Comparison of ENCODE assay signal across 15 cellular contexts in genomic region chr4:153546273-153546672, GRCh38.
DNase-seq lines count a peak whose midpoint lies in the region; ATAC-seq lines count a peak whose summit lies in the region.
"Had no signal": no experiment of that assay in that cellular context is flagged by ENCODE, and none has a peak within 500 bp of the region (broad histone marks: within the 10 kb centered on the region; RNA-seq: fewer than 3 reads in every experiment).

No MANE protein-coding gene starts in this region.

- H3K9me3 ChIP-seq in SJCRH30 (replicated peaks) = no peaks in the 10 kb centered on the region
- H3K9me3 ChIP-seq: MG63, Peyer's patch had no signal

- peaks cover 14% of the 10 kb centered on the region for H3K36me3 Mint-ChIP-seq in activated naive CD4-positive, alpha-beta T cell treated with anti-CD3 and anti-CD28 coated beads, Interleukin-2, amount 50 U/mL, for 24 hours
- H3K36me3 Mint-ChIP-seq in activated naive CD4-positive, alpha-beta T cell treated with anti-CD3 and anti-CD28 coated beads, Interleukin-2, amount 10 ng/mL, durations not matched to agents 7 days and 5 days = peaks cover 21% of the 10 kb centered on the region
- peaks cover 0 to 23% (median 5%) of the 10 kb centered on the region in 3 donors for H3K36me3 Mint-ChIP-seq in naive thymus-derived CD8-positive, alpha-beta T cell

- H3K27me3 Mint-ChIP-seq in activated naive CD4-positive, alpha-beta T cell treated with anti-CD3 and anti-CD28 coated beads, Interleukin-2, amount 50 U/mL, for 24 hours = no peaks in the 10 kb centered on the region
- no peaks in the 10 kb centered on the region for H3K27me3 Mint-ChIP-seq in activated naive CD4-positive, alpha-beta T cell treated with anti-CD3 and anti-CD28 coated beads, Interleukin-2, amount 10 ng/mL, durations not matched to agents 7 days and 5 days
- no peaks in the 10 kb centered on the region for H3K27me3 Mint-ChIP-seq in naive thymus-derived CD8-positive, alpha-beta T cell
- H3K27me3 Mint-ChIP-seq: CD4-positive, alpha-beta memory T cell had no signal

- H3K9me3 Mint-ChIP-seq in activated naive CD4-positive, alpha-beta T cell treated with anti-CD3 and anti-CD28 coated beads, Interleukin-2, amount 50 U/mL, for 24 hours = no peaks in the 10 kb centered on the region
- no peaks in the 10 kb centered on the region for H3K9me3 Mint-ChIP-seq in activated naive CD4-positive, alpha-beta T cell treated with anti-CD3 and anti-CD28 coated beads, Interleukin-2, amount 10 ng/mL, durations not matched to agents 7 days and 5 days
- H3K9me3 Mint-ChIP-seq in naive thymus-derived CD8-positive, alpha-beta T cell = no peaks in the 10 kb centered on the region
- H3K9me3 Mint-ChIP-seq: CD4-positive, alpha-beta memory T cell had no signal

- no peak overlapping the region for H3K4me3 ChIP-seq in SJCRH30
- H3K4me3 ChIP-seq: MG63, Peyer's patch had no signal

- CTCF ChIA-PET in activated naive CD4-positive, alpha-beta T cell treated with anti-CD3 and anti-CD28 coated beads, Interleukin-2, amount 10 ng/mL, durations not matched to agents 7 days and 5 days (lab: Charles Lee) = no interaction called here

- no peaks in the 10 kb centered on the region for H3K36me3 ChIP-seq in SJCRH30
- H3K36me3 ChIP-seq: MG63, Peyer's patch had no signal

- H3K4me1 ChIP-seq in SJCRH30 = peaks cover 63% of the 10 kb centered on the region
- H3K4me1 ChIP-seq: Peyer's patch had no signal

- H3K27ac ChIP-seq in SJCRH30 = peak overlapping the region; percentile 98
- H3K27ac ChIP-seq: Peyer's patch had no signal

- no peak overlapping the region for H3K4me3 Mint-ChIP-seq in activated naive CD4-positive, alpha-beta T cell treated with anti-CD3 and anti-CD28 coated beads, Interleukin-2, amount 50 U/mL, for 24 hours
- no peak overlapping the region for H3K4me3 Mint-ChIP-seq in activated naive CD4-positive, alpha-beta T cell treated with anti-CD3 and anti-CD28 coated beads, Interleukin-2, amount 10 ng/mL, durations not matched to agents 7 days and 5 days
- peak overlapping the region in 1 of 10 donors; percentile 28 for H3K4me3 Mint-ChIP-seq in naive thymus-derived CD8-positive, alpha-beta T cell

- POLR2A ChIA-PET in naive thymus-derived CD8-positive, alpha-beta T cell (lab: Charles Lee) = interaction anchor here (1.1 kb wide), 1 partner anchor 15 kb away, joined by 3 read pairs; no protein-coding TSS in a partner anchor

- ATAC-seq in naive thymus-derived CD8-positive, alpha-beta T cell = no peak
- no peak for ATAC-seq in HG03521 (IDR thresholded peaks at IDR 0.05; ENCODE audit: unreplicated experiment)
- ATAC-seq: HepG2 had no signal

- H3K27me3 ChIP-seq in SJCRH30 = no peaks in the 10 kb centered on the region
- H3K27me3 ChIP-seq: MG63, Peyer's patch had no signal

- no peak for DNase-seq in activated naive CD4-positive, alpha-beta T cell treated with anti-CD3 and anti-CD28 coated beads, Interleukin-2, amount 10 ng/mL, durations not matched to agents 7 days and 5 days
- DNase-seq in SJCRH30 (no peak), NCI-H526 (lab: John Stamatoyannopoulos, UW) (no peak), T-helper 9 cell (no peak)
- no peak for DNase-seq in naive thymus-derived CD8-positive, alpha-beta T cell
- DNase-seq: ACHN; CD4-positive, alpha-beta memory T cell; MG63; NCI-H1092 treated with DMSO at 0.1 percent for 48 hours; NCI-H187; Peyer's patch; Right ventricle myocardium superior had no signal

- peaks cover 76% of the 10 kb centered on the region for H3K4me1 Mint-ChIP-seq in activated naive CD4-positive, alpha-beta T cell treated with anti-CD3 and anti-CD28 coated beads, Interleukin-2, amount 50 U/mL, for 24 hours
- peaks cover 29% of the 10 kb centered on the region for H3K4me1 Mint-ChIP-seq in activated naive CD4-positive, alpha-beta T cell treated with anti-CD3 and anti-CD28 coated beads, Interleukin-2, amount 10 ng/mL, durations not matched to agents 7 days and 5 days
- peaks cover 28 to 80% (median 68%) of the 10 kb centered on the region in 4 donors for H3K4me1 Mint-ChIP-seq in naive thymus-derived CD8-positive, alpha-beta T cell

- peak overlapping the region; percentile 85 for H3K27ac Mint-ChIP-seq in activated naive CD4-positive, alpha-beta T cell treated with anti-CD3 and anti-CD28 coated beads, Interleukin-2, amount 50 U/mL, for 24 hours
- H3K27ac Mint-ChIP-seq in activated naive CD4-positive, alpha-beta T cell treated with anti-CD3 and anti-CD28 coated beads, Interleukin-2, amount 10 ng/mL, durations not matched to agents 7 days and 5 days = no peak overlapping the region
- H3K27ac Mint-ChIP-seq in naive thymus-derived CD8-positive, alpha-beta T cell = peak overlapping the region in 6 of 10 donors; percentile 2 to 63 (median 50)
